ENCODE assay signal across 15 cellular contexts in genomic region chr21:43881283-43881682, GRCh38. TPM values are rescaled to one million over a fixed set of nuclear protein-coding genes. Genes with fewer than 3 reads are reported as not detected.
DNase-seq lines count a peak whose midpoint lies in the region; ATAC-seq and TF ChIP-seq lines count a peak whose summit lies in the region.
"Had no signal": no experiment of that assay in that cellular context is flagged by ENCODE, and none has a peak within 500 bp of the region (broad histone marks: within the 10 kb centered on the region; RNA-seq: fewer than 3 reads in every experiment).

No MANE protein-coding gene starts in this region.

- H3K36me3 Mint-ChIP-seq in activated CD8-positive, alpha-beta T cell treated with anti-CD3 and anti-CD28 coated beads for 36 hours (ENCODE audit: low read depth), result peaks cover 11% of the 10 kb centered on the region
- H3K36me3 Mint-ChIP-seq in activated CD8-positive, alpha-beta T cell treated with anti-CD3 and anti-CD28 coated beads, Interleukin-2, amount 10 ng/mL, durations not matched to agents 7 days and 5 days (ENCODE audit: low read depth), result peaks cover 19% of the 10 kb centered on the region

- POLR2A ChIA-PET in activated CD8-positive, alpha-beta T cell treated with anti-CD3 and anti-CD28 coated beads for 36 hours (lab: Charles Lee), result no interaction called here
- POLR2A ChIA-PET in activated CD8-positive, alpha-beta T cell treated with anti-CD3 and anti-CD28 coated beads, Interleukin-2, amount 10 ng/mL, durations not matched to agents 7 days and 5 days (lab: Charles Lee), result no interaction called here

- H3K27ac ChIP-seq in VCaP, result peak overlapping the region; percentile 70

- H3K9me3 Mint-ChIP-seq in activated CD8-positive, alpha-beta T cell treated with anti-CD3 and anti-CD28 coated beads for 36 hours, result no peaks in the 10 kb centered on the region
- H3K9me3 Mint-ChIP-seq in activated CD8-positive, alpha-beta T cell treated with anti-CD3 and anti-CD28 coated beads, Interleukin-2, amount 10 ng/mL, durations not matched to agents 7 days and 5 days (ENCODE audit: insufficient read depth), result no peaks in the 10 kb centered on the region
- H3K9me3 Mint-ChIP-seq: stimulated activated naive CD8-positive, alpha-beta T cell treated with anti-CD3 and anti-CD28 coated beads, Interleukin-15, Interleukin-2, amounts not matched to agents 100 ng/mL and 50 ng/mL, for 24 hours had no signal

- ATAC-seq in activated CD8-positive, alpha-beta T cell treated with anti-CD3 and anti-CD28 coated beads for 36 hours, result peak; percentile 78
- no peak for ATAC-seq in activated CD8-positive, alpha-beta T cell treated with anti-CD3 and anti-CD28 coated beads, Interleukin-2, amount 10 ng/mL, durations not matched to agents 7 days and 5 days
- ATAC-seq in left colon, result no peak

- peaks cover 60% of the 10 kb centered on the region for H3K4me1 Mint-ChIP-seq in activated CD8-positive, alpha-beta T cell treated with anti-CD3 and anti-CD28 coated beads for 36 hours (ENCODE audit: low read depth)
- peaks cover 56% of the 10 kb centered on the region for H3K4me1 Mint-ChIP-seq in activated CD8-positive, alpha-beta T cell treated with anti-CD3 and anti-CD28 coated beads, Interleukin-2, amount 10 ng/mL, durations not matched to agents 7 days and 5 days (ENCODE audit: low read depth)

- H3K27me3 Mint-ChIP-seq in activated CD8-positive, alpha-beta T cell treated with anti-CD3 and anti-CD28 coated beads for 36 hours, result no peaks in the 10 kb centered on the region
- H3K27me3 Mint-ChIP-seq in activated CD8-positive, alpha-beta T cell treated with anti-CD3 and anti-CD28 coated beads, Interleukin-2, amount 10 ng/mL, durations not matched to agents 7 days and 5 days (ENCODE audit: low read depth), result no peaks in the 10 kb centered on the region
- H3K27me3 Mint-ChIP-seq: stimulated activated naive CD8-positive, alpha-beta T cell treated with anti-CD3 and anti-CD28 coated beads, Interleukin-15, Interleukin-2, amounts not matched to agents 100 ng/mL and 50 ng/mL, for 24 hours had no signal

- H3K27ac Mint-ChIP-seq in activated CD8-positive, alpha-beta T cell treated with anti-CD3 and anti-CD28 coated beads for 36 hours, result no peak overlapping the region
- H3K27ac Mint-ChIP-seq in activated CD8-positive, alpha-beta T cell treated with anti-CD3 and anti-CD28 coated beads, Interleukin-2, amount 10 ng/mL, durations not matched to agents 7 days and 5 days, result no peak overlapping the region

- CTCF ChIA-PET in activated CD8-positive, alpha-beta T cell treated with anti-CD3 and anti-CD28 coated beads for 36 hours (lab: Charles Lee), result no interaction called here
- CTCF ChIA-PET in activated CD8-positive, alpha-beta T cell treated with anti-CD3 and anti-CD28 coated beads, Interleukin-2, amount 10 ng/mL, durations not matched to agents 7 days and 5 days (lab: Charles Lee), result no interaction called here

- intact Hi-C loops in activated CD8-positive, alpha-beta T cell treated with anti-CD3 and anti-CD28 coated beads for 36 hours (cut with micrococcal nuclease), result loop anchor here (5.0 kb wide), 1 partner anchor 36 kb away; no protein-coding TSS in a partner anchor
- intact Hi-C loops in left colon (cut with DNase I, micrococcal nuclease), result no loop called here

- peak; percentile 70 for DNase-seq in activated CD8-positive, alpha-beta T cell treated with anti-CD3 and anti-CD28 coated beads for 36 hours
- no peak for DNase-seq in activated CD8-positive, alpha-beta T cell treated with anti-CD3 and anti-CD28 coated beads, Interleukin-2, amount 10 ng/mL, durations not matched to agents 7 days and 5 days
- DNase-seq in glomerular visceral epithelial cell (ENCODE audit: extremely low spot score) (peak; percentile 18), dermis blood vessel endothelial cell (no peak), COR-L47 (lab: John Stamatoyannopoulos, UW) (no peak), left colon (no peak)
- DNase-seq in stimulated activated CD4-positive, alpha-beta T cell treated with anti-CD3 and anti-CD28 coated beads, Interleukin-4, amount 100 ng/mL, for 24 hours, result peak; percentile 61
- DNase-seq: ACHN, left ventricle myocardium superior, NCI-H82, PC-3, T1000 had no signal

- TF ChIP-seq CTCF in activated CD8-positive, alpha-beta T cell treated with anti-CD3 and anti-CD28 coated beads for 36 hours (IDR thresholded peaks at IDR 0.05), result no peak
- no peak for TF ChIP-seq CTCF in VCaP (conservative IDR thresholded peaks at IDR 0.05)

- no peak overlapping the region for H3K4me3 Mint-ChIP-seq in activated CD8-positive, alpha-beta T cell treated with anti-CD3 and anti-CD28 coated beads for 36 hours
- H3K4me3 Mint-ChIP-seq in activated CD8-positive, alpha-beta T cell treated with anti-CD3 and anti-CD28 coated beads, Interleukin-2, amount 10 ng/mL, durations not matched to agents 7 days and 5 days, result no peak overlapping the region
- H3K4me3 Mint-ChIP-seq: CD14-positive monocyte; stimulated activated naive CD8-positive, alpha-beta T cell treated with anti-CD3 and anti-CD28 coated beads, Interleukin-15, Interleukin-2, amounts not matched to agents 100 ng/mL and 50 ng/mL, for 24 hours had no signal

RNA-seq across cellular contexts. Expression of gene AGPAT3, which starts 16.3 kb away (rescaled TPM):
- total RNA-seq in activated CD8-positive, alpha-beta T cell treated with anti-CD3 and anti-CD28 coated beads for 36 hours, result 10 to 100 TPM; 59.3 to 62.2 TPM
- 10 to 100 TPM; 70.4 to 72.5 TPM for total RNA-seq in activated CD8-positive, alpha-beta T cell treated with anti-CD3 and anti-CD28 coated beads, Interleukin-2, amount 10 ng/mL, durations not matched to agents 7 days and 5 days
- total RNA-seq in dermis blood vessel endothelial cell, result 56.8 and 153 TPM in 2 replicates
- 100 to 1,000 TPM in 1 of 2 donors, 10 to 100 TPM in 1; 97.5 to 105 TPM for total RNA-seq in left colon

Comparison
In these comparisons a context has a peak if more than half of its experiments do, and no peak if none do; other contexts are left out.
1. DNase-seq: peak in activated CD8-positive, alpha-beta T cell treated with anti-CD3 and anti-CD28 coated beads for 36 hours (single experiment), glomerular visceral epithelial cell (single experiment) and stimulated activated CD4-positive, alpha-beta T cell treated with anti-CD3 and anti-CD28 coated beads, Interleukin-4, amount 100 ng/mL, for 24 hours (single experiment); none in activated CD8-positive, alpha-beta T cell treated with anti-CD3 and anti-CD28 coated beads, Interleukin-2, amount 10 ng/mL, durations not matched to agents 7 days and 5 days (single experiment), dermis blood vessel endothelial cell (single experiment), COR-L47 (single experiment) and left colon (0 of 2).